27 cellular contexts compared by ENCODE assay signal in genomic region chr14:95850429-95850828, GRCh38. TPM values are rescaled to one million over a fixed set of nuclear protein-coding genes. Genes with fewer than 3 reads are reported as not detected.
"Had no signal": no experiment of that assay in that cellular context is flagged by ENCODE, and none has a peak within 500 bp of the region (broad histone marks: within the 10 kb centered on the region; RNA-seq: fewer than 3 reads in every experiment).

No MANE protein-coding gene starts in this region.

- H3K4me1 ChIP-seq: esophagus muscularis mucosa, left ventricle myocardium inferior, sigmoid colon, vagina had no signal

- H2AFZ ChIP-seq: hepatocyte had no signal

- H3K9me3 ChIP-seq: esophagus muscularis mucosa, sigmoid colon, vagina had no signal

- H3K27me3 ChIP-seq: sigmoid colon, vagina had no signal

- ATAC-seq: activated T-cell treated with anti-CD3 and anti-CD28 coated beads, Interleukin-2, amount 50 U/mL, for 4 hours; effector memory CD8-positive, alpha-beta T cell; naive thymus-derived CD4-positive, alpha-beta T cell; stimulated activated memory B cell treated with anti-CD40 and anti-IgM and Interleukin-4, amounts not matched to agents 10 μg/mL and 1 μg/mL and 100 μg/mL, for 72 hours had no signal

- H3K4me2 ChIP-seq: hepatocyte, smooth muscle cell had no signal

- H3K4me3 ChIP-seq: esophagus muscularis mucosa, hepatocyte, left ventricle myocardium inferior, sigmoid colon, smooth muscle cell, vagina had no signal

- H3K36me3 ChIP-seq: esophagus muscularis mucosa, left ventricle myocardium inferior, sigmoid colon, vagina had no signal

- DNase-seq: activated CD4-positive, alpha-beta T cell treated with anti-CD3 and anti-CD28 coated beads for 4 hours; activated CD4-positive, alpha-beta T cell treated with anti-CD3 and anti-CD28 coated beads, Interleukin-2, amount 50 U/mL, for 48 hours; activated CD4-positive, CD25-positive, alpha-beta regulatory T cell; activated CD8-positive, alpha-beta memory T cell treated with anti-CD3 and anti-CD28 coated beads, Interleukin-2, amount 50 U/mL, for 48 hours; activated naive CD4-positive, alpha-beta T cell treated with Interleukin-2 at 50 U/mL for 16 hours; activated naive CD8-positive, alpha-beta T cell treated with anti-CD3 and anti-CD28 coated beads for 36 hours; activated T-cell treated with anti-CD3 and anti-CD28 coated beads, Interleukin-2, amount 50 U/mL, for 4 hours; central memory CD4-positive, alpha-beta T cell; effector memory CD8-positive, alpha-beta T cell; glutamatergic neuron; left ventricle myocardium inferior; naive thymus-derived CD4-positive, alpha-beta T cell; retina; sigmoid colon; stimulated activated CD4-positive, alpha-beta T cell treated with anti-CD3 and anti-CD28 coated beads, Interleukin-15, amount 100 ng/mL, for 24 hours had no signal

- FAIRE-seq: astrocyte, frontal cortex had no signal

- H3K79me2 ChIP-seq: hepatocyte had no signal

- H3K27ac ChIP-seq: esophagus muscularis mucosa, hepatocyte, left ventricle myocardium inferior, sigmoid colon, vagina had no signal

RNA-seq across cellular contexts. Expression of gene TUNAR, which starts 26.2 kb away (rescaled TPM):
- total RNA-seq: activated CD8-positive, alpha-beta memory T cell treated with anti-CD3 and anti-CD28 coated beads for 36 hours; activated naive CD8-positive, alpha-beta T cell treated with anti-CD3 and anti-CD28 coated beads for 36 hours; activated T-cell treated with anti-CD3 and anti-CD28 coated beads, Interleukin-2, amount 50 U/mL, for 4 hours; activated T-helper 2 cell treated with anti-CD3 and anti-CD28 coated beads, Interferon-gamma antibody, Interleukin-2, Interleukin-4, amounts not matched to agents 10 μg/mL and 5 μg/mL and 100 μg/mL, durations not matched to agents 14 hours and 24 hours and 36 hours; dermis microvascular lymphatic vessel endothelial cell; left ventricle myocardium inferior; lung microvascular endothelial cell; naive thymus-derived CD4-positive, alpha-beta T cell; osteoblast; sigmoid colon; smooth muscle cell; vagina had no signal
- polyA plus RNA-seq: hepatocyte; naive thymus-derived CD4-positive, alpha-beta T cell; smooth muscle cell had no signal
